In genomic region chr10:5478694-5479305, GRCh38 we compare ENCODE assay signal across 22 cellular contexts. TPM values are rescaled to one million over a fixed set of nuclear protein-coding genes. Genes with fewer than 3 reads are reported as not detected.
DNase-seq lines count a peak whose midpoint lies in the region; ATAC-seq, FAIRE-seq and TF ChIP-seq lines count a peak whose summit lies in the region.
"Had no signal": no experiment of that assay in that cellular context is flagged by ENCODE, and none has a peak within 500 bp of the region (broad histone marks: within the 10 kb centered on the region; RNA-seq: fewer than 3 reads in every experiment).

No MANE protein-coding gene starts in this region.

- no peaks in the 10 kb centered on the region for H3K9me3 Mint-ChIP-seq in osteocyte (ENCODE audit: unreplicated experiment)

- no peak for TF ChIP-seq CTCF in H1 (IDR thresholded peaks at IDR 0.05; ENCODE audit: control extremely low read depth in 1 of 3, insufficient read depth in 1 of 3, low read depth in 1 of 3, low read length in 3 of 3)
- TF ChIP-seq CTCF in osteocyte (IDR thresholded peaks at IDR 0.05), result no peak
- no peak for TF ChIP-seq CTCF in GM13977 (IDR thresholded peaks at IDR 0.05; ENCODE audit: extremely low read depth, insufficient read depth, missing control alignments)

- peaks cover 3 to 14% (median 8%) of the 10 kb centered on the region in 4 experiments for H3K4me1 ChIP-seq in H1 (replicated peaks in 1 of 4; ENCODE audit: control insufficient read depth in 3 of 4, insufficient read depth in 4 of 4, low read length in 3 of 4)

- no peak overlapping the region for H3K27ac Mint-ChIP-seq in osteocyte (ENCODE audit: unreplicated experiment)

- no peak overlapping the region for H3K14ac ChIP-seq in H1 (ENCODE audit: insufficient read length)

- peak overlapping the region; percentile 98; the same call in 1 of the 2 replicates for H2AK5ac ChIP-seq in H1 (ENCODE audit: low read depth, low read length)

- no peak overlapping the region for H3K4me3 ChIP-seq in H1 (ENCODE audit: extremely low read depth in 1 of 4, insufficient read depth in 2 of 4, low read depth in 3 of 4, low read length in 4 of 4)

- H3K27me3 Mint-ChIP-seq in osteocyte (ENCODE audit: unreplicated experiment), result no peaks in the 10 kb centered on the region

- no peak overlapping the region for H3K4me3 Mint-ChIP-seq in osteocyte (ENCODE audit: unreplicated experiment)

- H3K79me2 ChIP-seq in H1 (ENCODE audit: control insufficient read depth in 1 of 2, insufficient read depth in 2 of 2, low read length in 2 of 2), result no peaks in the 10 kb centered on the region

- H2AFZ ChIP-seq in H1 (ENCODE audit: low read length), result no peak overlapping the region

- no peaks in the 10 kb centered on the region for H3K4me1 Mint-ChIP-seq in osteocyte (ENCODE audit: unreplicated experiment)

- H4K20me1 ChIP-seq in H1 (replicated peaks in 1 of 2; ENCODE audit: control insufficient read depth in 1 of 2, insufficient read depth in 2 of 2, low read length in 2 of 2), result no peaks in the 10 kb centered on the region

- peak overlapping the region; percentile 59 for H4K91ac ChIP-seq in H1 (replicated peaks; ENCODE audit: insufficient read length, low read length)

- H3K9me3 ChIP-seq in H1 (ENCODE audit: insufficient read depth in 2 of 2, low read depth in 1 of 2, low read length in 1 of 2), result no peaks in the 10 kb centered on the region

- 0 out of 2 replicates have a peak overlapping the region, but pooled peaks have one; percentile 1 for H4K8ac ChIP-seq in H1 (ENCODE audit: extremely low read depth, insufficient read depth, low read length)

- peak overlapping the region; percentile 48; the same call in 1 of the 2 replicates for H3K18ac ChIP-seq in H1 (ENCODE audit: extremely low read depth, low read length)

- H4K5ac ChIP-seq in H1 (ENCODE audit: insufficient read length, low read depth, low read length), result no peak overlapping the region

- DNase-seq in activated CD8-positive, alpha-beta memory T cell treated with anti-CD3 and anti-CD28 coated beads, Interleukin-2, amount 50 U/mL, for 48 hours, result peak; percentile 33
- no peak for DNase-seq in activated CD8-positive, alpha-beta memory T cell treated with anti-CD3 and anti-CD28 coated beads for 24 hours
- no peak for DNase-seq in H1 (ENCODE audit: low read depth in 1 of 2, low spot score in 2 of 2)
- DNase-seq in mesenteric fat pad (ENCODE audit: low spot score), result peak; percentile 72
- DNase-seq in ureter (ENCODE audit: low spot score), result peak; percentile 39
- DNase-seq in osteocyte (ENCODE audit: extremely low spot score, unreplicated experiment), result no peak
- DNase-seq in GM13977 (ENCODE audit: low spot score), result no peak
- DNase-seq: 8988T, GF-D8, HCEC 1CT, NCI-H1417 treated with DMSO at 0.1 percent for 48 hours, NCI-H1930, NCI-H2171 treated with DMSO at 0.1 percent for 48 hours, NCI-H446 treated with DMSO at 0.1 percent for 48 hours, RPMI8226, SIG-M5 had no signal

- H3K27me3 ChIP-seq in H1 (replicated peaks in 1 of 4; ENCODE audit: control insufficient read depth in 3 of 4, extremely low read depth in 1 of 4, insufficient read depth in 3 of 4, low read length in 3 of 4), result no peaks in the 10 kb centered on the region

- no peaks in the 10 kb centered on the region for H3K79me1 ChIP-seq in H1 (ENCODE audit: low read depth, low read length)

- no peak overlapping the region for H3K56ac ChIP-seq in H1 (replicated peaks; ENCODE audit: insufficient read length, low read depth, low read length)

- no peaks in the 10 kb centered on the region for H3K36me3 Mint-ChIP-seq in osteocyte (ENCODE audit: unreplicated experiment)

- no peak overlapping the region for H3K23ac ChIP-seq in H1 (ENCODE audit: insufficient read length)

- H3K4ac ChIP-seq in H1 (replicated peaks; ENCODE audit: insufficient read length, low read depth, low read length), result no peak overlapping the region

- peak overlapping the region; percentile 92; the same call in 1 of the 2 replicates for H2BK12ac ChIP-seq in H1 (ENCODE audit: low read depth, low read length)

- H3K9ac ChIP-seq in H1 (replicated peaks in 1 of 4; ENCODE audit: extremely low read depth in 1 of 4, low read depth in 3 of 4, low read length in 3 of 4), result no peak overlapping the region

- no peak overlapping the region for H3K4me2 ChIP-seq in H1 (ENCODE audit: insufficient read depth in 1 of 2, low read depth in 2 of 2, low read length in 2 of 2)

- no peak overlapping the region for H2BK120ac ChIP-seq in H1 (replicated peaks; ENCODE audit: low read depth, low read length)

- no peak for FAIRE-seq in H1 (lab: Jason Lieb, UNC)
- FAIRE-seq: GM19239, HTR-8/SVneo had no signal

- TF ChIP-seq POLR2A in H1 (IDR thresholded peaks at IDR 0.05; ENCODE audit: control extremely low read depth in 1 of 2, low read depth in 2 of 2, low read length in 2 of 2), result no peak

- in situ Hi-C loops in GM13977 (cut with MboI; ENCODE audit: low pct_unique_long_range_greater_than_20kb, low sequenced_read_pairs, unreplicated experiment), result no loop called here

- H3K23me2 ChIP-seq in H1 (ENCODE audit: low read depth, low read length), result no peaks in the 10 kb centered on the region

- CTCF ChIA-PET in H1 (lab: Charles Lee; ENCODE audit: partially characterized antibody), result interaction anchor here (0.6 to 3.5 kb wide), 3 partner anchors 11 to 927 kb away, joined by 3 to 18 read pairs (median 3); no protein-coding TSS in a partner anchor

- no peak for TF ChIP-seq RAD21 in H1 (IDR thresholded peaks at IDR 0.05 in 1 of 2, conservative IDR thresholded peaks at IDR 0.05 in 1 of 2; ENCODE audit: low read depth in 2 of 2, low read length in 2 of 2)

- no peak for ATAC-seq in HG02763 (IDR thresholded peaks at IDR 0.05; ENCODE audit: unreplicated experiment)

- POLR2A ChIA-PET in H1 (lab: Charles Lee; ENCODE audit: partially characterized antibody), result interaction anchor here (1.6 to 5.3 kb wide), 2 partner anchors 12 kb away, joined by 3 to 44 read pairs; no protein-coding TSS in a partner anchor

- H3K27ac ChIP-seq in H1 (ENCODE audit: low read depth, low read length), result no peak overlapping the region
- H3K27ac ChIP-seq: HL-60 had no signal

- H2BK20ac ChIP-seq in H1 (ENCODE audit: low read length), result 0 out of 2 replicates have a peak overlapping the region, but pooled peaks have one; percentile 77

- TF ChIP-seq EP300 in H1 (IDR thresholded peaks at IDR 0.05; ENCODE audit: borderline replicate concordance in 1 of 2, low read depth in 2 of 2, low read length in 2 of 2), result no peak

- H3K36me3 ChIP-seq in H1 (ENCODE audit: control insufficient read depth in 2 of 4, insufficient read depth in 4 of 4, low read length in 3 of 4), result no peaks in the 10 kb centered on the region

- H2BK5ac ChIP-seq in H1 (ENCODE audit: low read depth, low read length), result peak overlapping the region; percentile 98; the same call in 1 of the 2 replicates

- 90% methylated on average over 15 of the region's 18 CpGs; no CpG with 5 or more reads in 1 of the 2 experiments for WGBS in H1 (ENCODE audit: extremely low coverage in 1 of 2, insufficient coverage in 1 of 2, insufficient read length in 1 of 2, insufficient replicate concordance in 2 of 2, low coverage in 1 of 2, low lambda C conversion rate in 2 of 2, missing lambda C conversion rate in 1 of 2), 2 experiments

- H2BK15ac ChIP-seq in H1 (ENCODE audit: low read length), result no peak overlapping the region; the same call in 1 of the 2 replicates

TF ChIP-seq in H1, 55 proteins besides CTCF, POLR2A, EP300 and RAD21:
- TF ChIP-seq BRCA1 (IDR thresholded peaks at IDR 0.05; ENCODE audit: low read depth, low read length), result no peak
- TF ChIP-seq CREB1 (IDR thresholded peaks at IDR 0.05), result no peak
- no peak for TF ChIP-seq BCL11A (IDR thresholded peaks at IDR 0.05; ENCODE audit: low read depth in 2 of 2, low read length in 2 of 2)
- no peak for TF ChIP-seq KDM1A (IDR thresholded peaks at IDR 0.05; ENCODE audit: borderline replicate concordance, low read length)
- TF ChIP-seq HDAC6 (IDR thresholded peaks at IDR 0.05; ENCODE audit: low read depth, low read length), result no peak
- no peak for TF ChIP-seq SIRT6 (IDR thresholded peaks at IDR 0.05; ENCODE audit: low read length)
- no peak for TF ChIP-seq GABPA (IDR thresholded peaks at IDR 0.05; ENCODE audit: borderline replicate concordance, insufficient read depth, low read length)
TF ChIP-seq in H1: peak in this region for 0.

RNA-seq across cellular contexts. Expression of gene CALML5, which starts 20.6 kb away (rescaled TPM):
- total RNA-seq in H1 (2021; fragmentation: NEBNext Ultra II Directional; extraction: Animal tissue kit (Norgen Biotek cat#: 25700)), result 0.38 TPM in 1 of 2 replicates, not detected in the other
- polyA plus RNA-seq in H1 (2011; rRNA removed), result 0.09 TPM in 1 of 2 replicates, not detected in the other
- polyA plus RNA-seq in H1 (2011; cell fraction: cytosol; rRNA removed), result not detected
- not detected for polyA plus RNA-seq in H1 (2011; cell fraction: nucleus; rRNA removed)
- not detected in 4 replicates for polyA plus RNA-seq in H1 (2012, experiment 1 of 2)
- not detected for polyA plus RNA-seq in H1 (2012, experiment 2 of 2)
- not detected for polyA plus RNA-seq in H1 (2013, experiment 1 of 2)
- polyA plus RNA-seq in H1 (2013, experiment 2 of 2), result not detected
- not detected in 2 replicates for polyA minus RNA-seq in H1 (2011; rRNA and poly(A)+ RNA removed)
- polyA minus RNA-seq in H1 (2011; cell fraction: cytosol; rRNA and poly(A)+ RNA removed), result not detected
- polyA minus RNA-seq in H1 (2011; cell fraction: nucleus; rRNA and poly(A)+ RNA removed), result not detected
- not detected for total RNA-seq in mesenteric fat pad
- not detected for total RNA-seq in ureter
- not detected in 2 replicates for total RNA-seq in osteocyte
- total RNA-seq: Daoy had no signal
- polyA plus RNA-seq: BJ had no signal

RNA-seq across cellular contexts. Expression of gene CALML3, which starts 46.0 kb away (rescaled TPM):
- not detected in 2 replicates for total RNA-seq in H1 (2021; fragmentation: NEBNext Ultra II Directional; extraction: Animal tissue kit (Norgen Biotek cat#: 25700))
- polyA plus RNA-seq in H1 (2011; rRNA removed), result not detected in 2 replicates
- not detected for polyA plus RNA-seq in H1 (2011; cell fraction: cytosol; rRNA removed)
- not detected for polyA plus RNA-seq in H1 (2011; cell fraction: nucleus; rRNA removed)
- not detected in 4 replicates for polyA plus RNA-seq in H1 (2012, experiment 1 of 2)
- not detected for polyA plus RNA-seq in H1 (2012, experiment 2 of 2)
- not detected for polyA plus RNA-seq in H1 (2013, experiment 1 of 2)
- not detected for polyA plus RNA-seq in H1 (2013, experiment 2 of 2)
- polyA minus RNA-seq in H1 (2011; rRNA and poly(A)+ RNA removed), result not detected in 2 replicates
- polyA minus RNA-seq in H1 (2011; cell fraction: cytosol; rRNA and poly(A)+ RNA removed), result not detected
- not detected for polyA minus RNA-seq in H1 (2011; cell fraction: nucleus; rRNA and poly(A)+ RNA removed)
- total RNA-seq in mesenteric fat pad (not detected), ureter (not detected), osteocyte (not detected in 2 replicates)
- total RNA-seq: Daoy had no signal
- polyA plus RNA-seq: BJ had no signal

Comparison
In these comparisons a context has a peak if more than half of its experiments do, and no peak if none do; other contexts are left out.
1. DNase-seq: peak in activated CD8-positive, alpha-beta memory T cell treated with anti-CD3 and anti-CD28 coated beads, Interleukin-2, amount 50 U/mL, for 48 hours (single experiment), mesenteric fat pad (single experiment) and ureter (single experiment); none in activated CD8-positive, alpha-beta memory T cell treated with anti-CD3 and anti-CD28 coated beads for 24 hours (single experiment), H1 (0 of 2), osteocyte (single experiment) and GM13977 (single experiment).